In the genomic region with DNA sequence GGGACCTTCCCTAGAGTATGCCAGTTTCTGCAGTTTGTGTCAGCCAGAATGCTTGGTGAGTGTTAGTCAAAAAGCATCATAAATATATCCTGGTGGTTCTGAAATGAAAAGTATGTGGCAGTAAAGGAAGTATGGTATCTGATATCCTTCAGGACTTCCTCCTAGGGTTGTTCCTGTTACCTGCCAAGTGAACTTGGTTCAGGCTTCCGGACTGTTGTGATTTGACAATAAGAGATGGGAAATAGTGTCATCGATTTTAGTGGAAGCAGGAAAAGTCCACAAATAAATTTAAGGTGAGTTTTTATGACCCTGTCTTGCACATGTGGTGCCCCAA, we compare ENCODE assay signal across 9 cellular contexts. TPM values are rescaled to one million over a fixed set of nuclear protein-coding genes. Genes with fewer than 3 reads are reported as not detected.
DNase-seq lines count a peak whose midpoint lies in the region; ATAC-seq and TF ChIP-seq lines count a peak whose summit lies in the region.
"Had no signal": no experiment of that assay in that cellular context is flagged by ENCODE, and none has a peak within 500 bp of the region (broad histone marks: within the 10 kb centered on the region; RNA-seq: fewer than 3 reads in every experiment).

No MANE protein-coding gene starts in this region.

- no peak for ATAC-seq in gastrocnemius medialis
- no peak for ATAC-seq in esophagus mucosa
- ATAC-seq in GM21367 (IDR thresholded peaks at IDR 0.05; ENCODE audit: unreplicated experiment): no peak

- intact Hi-C loops in gastrocnemius medialis (cut with DNase I; ENCODE audit: low total_unique reads): no loop called here

- no peaks in the 10 kb centered on the region for H3K27me3 ChIP-seq in SJSA1 (replicated peaks)
- no peaks in the 10 kb centered on the region for H3K27me3 ChIP-seq in gastrocnemius medialis

- in situ Hi-C loops in gastrocnemius medialis (cut with MboI; ENCODE audit: low sequenced_read_pairs in 4 of 4): no loop called here

- no peak for TF ChIP-seq POLR2A in gastrocnemius medialis (IDR thresholded peaks at IDR 0.05)

- H3K36me3 ChIP-seq in SJSA1 (peaks cover 21% of the 10 kb centered on the region), gastrocnemius medialis (no peaks in the 10 kb centered on the region)

- H3K27ac ChIP-seq in SJSA1: peak overlapping the region; percentile 80; the same call in 1 of the 2 replicates
- H3K27ac ChIP-seq in gastrocnemius medialis: peak overlapping the region; percentile 70 to 84 (median 80)

- H3K4me1 ChIP-seq in SJSA1 (replicated peaks) (peaks cover 65% of the 10 kb centered on the region), gastrocnemius medialis (peaks cover 20 to 27% of the 10 kb centered on the region in 2 donors)

- DNase-seq in GM12864 (ENCODE audit: low read depth) (no peak), SJSA1 (ENCODE audit: low read depth in 1 of 2, low spot score in 2 of 2) (no peak), foreskin fibroblast (no peak), gastrocnemius medialis (no peak), anterior cingulate cortex (lab: John Stamatoyannopoulos, UW) (no peak), NCI-H446 treated with DMSO at 0.1 percent for 48 hours (lab: John Stamatoyannopoulos, UW) (no peak)
- DNase-seq: NCI-H187 treated with DMSO at 0.1 percent for 48 hours had no signal

- H3K4me3 ChIP-seq in GM12864 (ENCODE audit: low read depth, low read length): peak overlapping the region; percentile 85
- H3K4me3 ChIP-seq in SJSA1: peak overlapping the region; percentile 89
- H3K4me3 ChIP-seq in foreskin fibroblast (ENCODE audit: low read depth in 1 of 2, low read length in 2 of 2): peak overlapping the region; percentile 56 to 87
- H3K4me3 ChIP-seq in gastrocnemius medialis: peak overlapping the region; percentile 69 to 87 (median 82)

- H3K9me3 ChIP-seq in SJSA1 (replicated peaks): no peaks in the 10 kb centered on the region
- H3K9me3 ChIP-seq in gastrocnemius medialis: no peaks in the 10 kb centered on the region

- TF ChIP-seq CTCF in GM12864 (IDR thresholded peaks at IDR 0.05; ENCODE audit: low read depth, low read length, missing control alignments): no peak
- no peak for TF ChIP-seq CTCF in foreskin fibroblast (IDR thresholded peaks at IDR 0.05; ENCODE audit: low read depth, low read length)
- no peak for TF ChIP-seq CTCF in gastrocnemius medialis (IDR thresholded peaks at IDR 0.05 in 4 of 5, conservative IDR thresholded peaks at IDR 0.05 in 1 of 5)

RNA-seq across cellular contexts. Expression of gene TANC1, which starts 2.0 kb away (rescaled TPM):
- total RNA-seq in SJSA1 (2014; rRNA removed; shearing (Covaris generic)): 11.6 and 26.5 TPM in 2 replicates
- total RNA-seq in gastrocnemius medialis: 1 to 10 TPM; 5.1 to 9.9 (median 5.4) TPM
- total RNA-seq in esophagus mucosa: 23.8 TPM
